Comparison of ENCODE assay signal across 21 cellular contexts in genomic region chr20:43530321-43531090, GRCh38. TPM values are rescaled to one million over a fixed set of nuclear protein-coding genes. Genes with fewer than 3 reads are reported as not detected.
DNase-seq lines count a peak whose midpoint lies in the region; ATAC-seq and TF ChIP-seq lines count a peak whose summit lies in the region.
"Had no signal": no experiment of that assay in that cellular context is flagged by ENCODE, and none has a peak within 500 bp of the region (broad histone marks: within the 10 kb centered on the region; RNA-seq: fewer than 3 reads in every experiment).

No MANE protein-coding gene starts in this region.

- H3K36me3 ChIP-seq in mammary epithelial cell (ENCODE audit: insufficient read depth, low read length): no peaks in the 10 kb centered on the region

- no peak for TF ChIP-seq CTCF in coronary artery (IDR thresholded peaks at IDR 0.05)
- TF ChIP-seq CTCF in mammary epithelial cell (conservative IDR thresholded peaks at IDR 0.05 in 1 of 2, IDR thresholded peaks at IDR 0.05 in 1 of 2; ENCODE audit: extremely low read depth in 1 of 2, insufficient read depth in 1 of 2, low read depth in 1 of 2, low read length in 2 of 2): no peak

- WGBS in mammary epithelial cell (ENCODE audit: low coverage, missing lambda C conversion rate): 82% methylated on average over 8 of the region's 14 CpGs

- no peaks in the 10 kb centered on the region for H3K79me2 ChIP-seq in mammary epithelial cell (ENCODE audit: insufficient read depth, low read length)

- no peaks in the 10 kb centered on the region for H3K27me3 Mint-ChIP-seq in stimulated activated naive CD8-positive, alpha-beta T cell treated with anti-CD3 and anti-CD28 coated beads, Interleukin-15, amount 100 ng/mL, for 72 hours
- H3K27me3 Mint-ChIP-seq: CD4-positive, CD25-positive, alpha-beta regulatory T cell; central memory CD8-positive, alpha-beta T cell had no signal

- no TSS peak for BruUV-seq in mammary epithelial cell (replicated peaks; lab: Mats Ljungman, UMichigan)

- H3K27me3 ChIP-seq in mammary epithelial cell (ENCODE audit: insufficient read depth, low read length): no peaks in the 10 kb centered on the region
- H3K27me3 ChIP-seq: heart left ventricle had no signal

- in situ Hi-C loops in mammary epithelial cell (cut with MboI; ENCODE audit: low sequenced_read_pairs in 2 of 2): loop anchor here (25.0 kb wide), 1 partner anchor 557 kb away; no protein-coding TSS in a partner anchor

- no peak for DNase-seq in stimulated activated naive CD8-positive, alpha-beta T cell treated with anti-CD3 and anti-CD28 coated beads, Interleukin-15, Interleukin-2, amounts not matched to agents 100 U/mL and 50 U/mL, for 24 hours
- DNase-seq in stimulated activated naive CD8-positive, alpha-beta T cell treated with anti-CD3 and anti-CD28 coated beads, Interleukin-15, amount 100 ng/mL, for 72 hours: no peak
- peak; percentile 40 for DNase-seq in coronary artery (ENCODE audit: low spot score)
- peak; percentile 91 for DNase-seq in myocyte (ENCODE audit: low read depth)
- DNase-seq in mammary epithelial cell: no peak
- no peak for DNase-seq in NCI-H748 treated with DMSO at 0.1 percent for 48 hours (lab: John Stamatoyannopoulos, UW)
- DNase-seq: activated CD4-positive, alpha-beta T cell treated with anti-CD3 and anti-CD28 coated beads for 4 hours; CD4-positive, CD25-positive, alpha-beta regulatory T cell; DND-41; effector memory CD4-positive, alpha-beta T cell; heart left ventricle; immature natural killer cell; KG1; NCI-H1048; NCI-H69; stimulated activated naive B cell treated with anti-CD40 and anti-IgM and Interleukin-4, amounts not matched to agents 10 μg/mL and 1 μg/mL and 100 μg/mL, for 72 hours had no signal

- dilution Hi-C loops in mammary epithelial cell (cut with HindIII; ENCODE audit: low sequenced_read_pairs): no loop called here

- no peaks in the 10 kb centered on the region for H3K9me3 Mint-ChIP-seq in stimulated activated naive CD8-positive, alpha-beta T cell treated with anti-CD3 and anti-CD28 coated beads, Interleukin-15, amount 100 ng/mL, for 72 hours
- H3K9me3 Mint-ChIP-seq: central memory CD8-positive, alpha-beta T cell; immature natural killer cell; memory B cell; neural crest cell; stimulated activated naive B cell treated with anti-CD40 and anti-IgM and Interleukin-4, amounts not matched to agents 10 μg/mL and 1 μg/mL and 100 μg/mL, for 72 hours had no signal

- H3K27ac ChIP-seq in coronary artery (no peak overlapping the region), mammary epithelial cell (ENCODE audit: insufficient read depth, low read depth, low read length) (no peak overlapping the region)
- H3K27ac ChIP-seq: heart left ventricle had no signal

- H3K4me1 ChIP-seq in mammary epithelial cell (ENCODE audit: insufficient read depth, low read length): no peaks in the 10 kb centered on the region

- no peak overlapping the region for H3K4me3 Mint-ChIP-seq in stimulated activated naive CD8-positive, alpha-beta T cell treated with anti-CD3 and anti-CD28 coated beads, Interleukin-15, amount 100 ng/mL, for 72 hours
- H3K4me3 Mint-ChIP-seq: CD4-positive, CD25-positive, alpha-beta regulatory T cell; central memory CD8-positive, alpha-beta T cell; immature natural killer cell; memory B cell; neural crest cell; stimulated activated naive B cell treated with anti-CD40 and anti-IgM and Interleukin-4, amounts not matched to agents 10 μg/mL and 1 μg/mL and 100 μg/mL, for 72 hours had no signal

- H3K9ac ChIP-seq in mammary epithelial cell (ENCODE audit: insufficient read depth, low read length): no peak overlapping the region

- H3K4me3 ChIP-seq in coronary artery: no peak overlapping the region
- H3K4me3 ChIP-seq in mammary epithelial cell (replicated peaks in 1 of 3; ENCODE audit: insufficient read depth in 1 of 3, low read depth in 2 of 3, low read length in 3 of 3): no peak overlapping the region
- H3K4me3 ChIP-seq: heart left ventricle had no signal

- H3K27ac Mint-ChIP-seq in stimulated activated naive CD8-positive, alpha-beta T cell treated with anti-CD3 and anti-CD28 coated beads, Interleukin-15, amount 100 ng/mL, for 72 hours: no peak overlapping the region
- H3K27ac Mint-ChIP-seq: CD4-positive, CD25-positive, alpha-beta regulatory T cell; immature natural killer cell; memory B cell had no signal

- H2AFZ ChIP-seq in mammary epithelial cell (ENCODE audit: low read depth, low read length): no peak overlapping the region

- no peaks in the 10 kb centered on the region for H3K4me1 Mint-ChIP-seq in stimulated activated naive CD8-positive, alpha-beta T cell treated with anti-CD3 and anti-CD28 coated beads, Interleukin-15, amount 100 ng/mL, for 72 hours
- H3K4me1 Mint-ChIP-seq: central memory CD8-positive, alpha-beta T cell; memory B cell; neural crest cell; stimulated activated naive B cell treated with anti-CD40 and anti-IgM and Interleukin-4, amounts not matched to agents 10 μg/mL and 1 μg/mL and 100 μg/mL, for 72 hours had no signal

- H4K20me1 ChIP-seq in mammary epithelial cell (ENCODE audit: insufficient read depth, low read length): no peaks in the 10 kb centered on the region

- no peak overlapping the region for H3K4me2 ChIP-seq in mammary epithelial cell (ENCODE audit: insufficient read depth, low read depth, low read length)

- CTCF ChIA-PET in mammary epithelial cell (lab: Charles Lee; ENCODE audit: low non-redundant PET): no interaction called here

- peak; percentile 25 for ATAC-seq in stimulated activated naive CD8-positive, alpha-beta T cell treated with anti-CD3 and anti-CD28 coated beads, Interleukin-15, Interleukin-2, amounts not matched to agents 100 U/mL and 50 U/mL, for 24 hours
- ATAC-seq in stimulated activated naive CD8-positive, alpha-beta T cell treated with anti-CD3 and anti-CD28 coated beads, Interleukin-15, amount 100 ng/mL, for 72 hours: no peak
- ATAC-seq in GM21367 (IDR thresholded peaks at IDR 0.05; ENCODE audit: unreplicated experiment) (no peak), GM18867 (IDR thresholded peaks at IDR 0.05; ENCODE audit: unreplicated experiment) (no peak)
- ATAC-seq: heart left ventricle; stimulated activated naive B cell treated with anti-CD40 and anti-IgM and Interleukin-4, amounts not matched to agents 10 μg/mL and 1 μg/mL and 100 μg/mL, for 72 hours had no signal

- intact Hi-C loops in mammary epithelial cell (cut with micrococcal nuclease): no loop called here

- no peaks in the 10 kb centered on the region for H3K9me3 ChIP-seq in mammary epithelial cell (replicated peaks; ENCODE audit: insufficient read depth, low read length)
- H3K9me3 ChIP-seq: heart left ventricle had no signal

RNA-seq across cellular contexts. Expression of gene L3MBTL1, which starts 23.0 kb away (rescaled TPM):
- total RNA-seq in myocyte (8.3 and 22.9 TPM in 2 replicates), mammary epithelial cell (10 to 100 TPM; 10.4 to 14.5 TPM)
- polyA plus RNA-seq in myocyte (2012): 6.9 TPM
- 1.8 TPM for polyA plus RNA-seq in mammary epithelial cell
- polyA minus RNA-seq in mammary epithelial cell: 2.9 TPM

RNA-seq across cellular contexts. Expression of gene SGK2, which starts 28.3 kb away (rescaled TPM):
- total RNA-seq in myocyte (0.19 and 1.7 TPM in 2 replicates), mammary epithelial cell (under 1 TPM in 1 of 2 donors, not detected in 1; 0.33 TPM)
- 0.48 TPM for polyA plus RNA-seq in myocyte (2012)
- not detected for polyA plus RNA-seq in mammary epithelial cell
- not detected for polyA minus RNA-seq in mammary epithelial cell
- polyA plus RNA-seq: CD4-positive, CD25-positive, alpha-beta regulatory T cell; immature natural killer cell had no signal

Comparison
In these comparisons a context has a peak if more than half of its experiments do, and no peak if none do; other contexts are left out.
1. DNase-seq: peak in coronary artery (single experiment) and myocyte (single experiment); none in stimulated activated naive CD8-positive, alpha-beta T cell treated with anti-CD3 and anti-CD28 coated beads, Interleukin-15, Interleukin-2, amounts not matched to agents 100 U/mL and 50 U/mL, for 24 hours (single experiment), stimulated activated naive CD8-positive, alpha-beta T cell treated with anti-CD3 and anti-CD28 coated beads, Interleukin-15, amount 100 ng/mL, for 72 hours (0 of 2), mammary epithelial cell (single experiment) and NCI-H748 treated with DMSO at 0.1 percent for 48 hours (single experiment).